ENCODE assay signal across 1 cellular context in the genomic region with DNA sequence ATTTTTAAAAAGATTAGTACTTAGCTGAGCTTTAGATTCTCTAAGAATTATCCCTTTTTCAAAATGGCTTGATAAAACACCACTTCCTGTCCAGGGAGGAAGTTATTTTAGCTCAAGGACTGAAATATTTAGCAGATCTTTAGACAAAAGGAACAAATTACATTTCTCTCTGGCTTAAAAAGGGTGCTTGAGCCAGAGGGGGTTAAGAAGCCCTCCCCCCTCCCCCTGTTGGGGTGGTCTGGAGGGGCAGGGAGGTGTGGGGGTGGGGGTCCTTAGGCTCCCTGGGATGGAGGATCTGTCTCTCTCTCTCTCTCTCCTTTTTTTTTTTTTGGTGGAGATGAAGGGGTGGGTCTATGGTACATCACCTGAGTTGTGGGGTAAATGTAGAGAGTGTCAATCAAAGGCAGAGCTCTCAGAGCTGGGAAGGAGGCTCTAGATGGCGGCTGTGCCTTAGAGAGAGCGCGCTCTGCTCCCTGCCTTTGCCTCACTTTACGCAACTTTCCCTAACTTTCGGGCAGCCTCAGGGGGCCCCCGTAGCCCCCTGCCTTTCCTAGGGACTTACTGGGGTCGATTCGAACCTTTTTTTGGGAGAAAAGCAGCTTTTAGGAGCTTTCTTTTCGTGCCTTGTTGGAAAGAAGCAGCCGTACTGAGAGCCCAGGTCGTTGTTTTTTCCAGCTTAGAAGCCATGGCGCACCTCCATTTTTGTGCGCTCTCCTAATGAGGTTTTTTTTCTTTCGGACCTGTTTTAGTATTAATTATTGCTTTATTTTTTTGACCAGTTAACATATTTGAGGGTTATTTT.
TF ChIP-seq lines count a peak whose summit lies in the region.

TSS of gene CHD2 (plus strand) at position 415 of the 802 bp plus-strand sequence. CDS start 914 bp downstream, outside the sequence.

TF ChIP-seq in K562, 482 proteins besides CTCF, POLR2A, EP300 and RAD21 (continued from another document and continues in another):
- TF ChIP-seq, protein P1, sequence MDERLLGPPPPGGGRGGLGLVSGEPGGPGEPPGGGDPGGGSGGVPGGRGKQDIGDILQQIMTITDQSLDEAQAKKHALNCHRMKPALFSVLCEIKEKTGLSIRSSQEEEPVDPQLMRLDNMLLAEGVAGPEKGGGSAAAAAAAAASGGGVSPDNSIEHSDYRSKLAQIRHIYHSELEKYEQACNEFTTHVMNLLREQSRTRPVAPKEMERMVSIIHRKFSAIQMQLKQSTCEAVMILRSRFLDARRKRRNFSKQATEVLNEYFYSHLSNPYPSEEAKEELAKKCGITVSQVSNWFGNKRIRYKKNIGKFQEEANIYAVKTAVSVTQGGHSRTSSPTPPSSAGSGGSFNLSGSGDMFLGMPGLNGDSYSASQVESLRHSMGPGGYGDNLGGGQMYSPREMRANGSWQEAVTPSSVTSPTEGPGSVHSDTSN (CRISPR knock-in tag; IDR thresholded peaks at IDR 0.05; ENCODE audit: low read depth), result peak; percentile 91
- TF ChIP-seq, protein P1 (tag; conservative IDR thresholded peaks at IDR 0.05; ENCODE audit: low read depth), result peak; percentile 94
- TF ChIP-seq PHB2 (IDR thresholded peaks at IDR 0.05; ENCODE audit: low read depth) (0 out of 2 replicates have a peak, but pooled peaks have one; percentile 33), TFAP4 (CRISPR knock-in tag; IDR thresholded peaks at IDR 0.05; ENCODE audit: borderline replicate concordance) (peak; percentile 50), GTF2A2 (tag; IDR thresholded peaks at IDR 0.05) (peak; percentile 77; the same call in 1 of the 2 replicates), PRDM10 (IDR thresholded peaks at IDR 0.05; ENCODE audit: partially characterized antibody) (peak; percentile 32), BCOR (IDR thresholded peaks at IDR 0.05) (0 out of 2 replicates have a peak, but pooled peaks have one; percentile 22), SRSF7 (optimal IDR thresholded peaks at IDR 0.05; ENCODE audit: low read depth, low read length) (no peak), POLR2G (IDR thresholded peaks at IDR 0.05; ENCODE audit: low read depth, low read length) (peak; percentile 84), ZNF785 (CRISPR knock-in tag; IDR thresholded peaks at IDR 0.05) (no peak), KLF6 (CRISPR knock-in tag; IDR thresholded peaks at IDR 0.05; ENCODE audit: borderline replicate concordance) (no peak), POLR2H (tag; IDR thresholded peaks at IDR 0.05; ENCODE audit: low read depth) (peak; percentile 93), TAF7 (tag; IDR thresholded peaks at IDR 0.05) (peak; percentile 91), ZNF589 (CRISPR knock-in tag; IDR thresholded peaks at IDR 0.05; ENCODE audit: low read depth) (0 out of 2 replicates have a peak, but pooled peaks have one; percentile 17), CHD1 (IDR thresholded peaks at IDR 0.05; ENCODE audit: low read length) (peak; percentile 94), HCFC1 (IDR thresholded peaks at IDR 0.05; ENCODE audit: low read depth, low read length) (0 out of 2 replicates have a peak, but pooled peaks have one; percentile 23), NFIC (IDR thresholded peaks at IDR 0.05) (peak; percentile 42; the same call in 1 of the 2 replicates), PREB (CRISPR knock-in tag; IDR thresholded peaks at IDR 0.05) (no peak)
- TF ChIP-seq, protein P2, sequence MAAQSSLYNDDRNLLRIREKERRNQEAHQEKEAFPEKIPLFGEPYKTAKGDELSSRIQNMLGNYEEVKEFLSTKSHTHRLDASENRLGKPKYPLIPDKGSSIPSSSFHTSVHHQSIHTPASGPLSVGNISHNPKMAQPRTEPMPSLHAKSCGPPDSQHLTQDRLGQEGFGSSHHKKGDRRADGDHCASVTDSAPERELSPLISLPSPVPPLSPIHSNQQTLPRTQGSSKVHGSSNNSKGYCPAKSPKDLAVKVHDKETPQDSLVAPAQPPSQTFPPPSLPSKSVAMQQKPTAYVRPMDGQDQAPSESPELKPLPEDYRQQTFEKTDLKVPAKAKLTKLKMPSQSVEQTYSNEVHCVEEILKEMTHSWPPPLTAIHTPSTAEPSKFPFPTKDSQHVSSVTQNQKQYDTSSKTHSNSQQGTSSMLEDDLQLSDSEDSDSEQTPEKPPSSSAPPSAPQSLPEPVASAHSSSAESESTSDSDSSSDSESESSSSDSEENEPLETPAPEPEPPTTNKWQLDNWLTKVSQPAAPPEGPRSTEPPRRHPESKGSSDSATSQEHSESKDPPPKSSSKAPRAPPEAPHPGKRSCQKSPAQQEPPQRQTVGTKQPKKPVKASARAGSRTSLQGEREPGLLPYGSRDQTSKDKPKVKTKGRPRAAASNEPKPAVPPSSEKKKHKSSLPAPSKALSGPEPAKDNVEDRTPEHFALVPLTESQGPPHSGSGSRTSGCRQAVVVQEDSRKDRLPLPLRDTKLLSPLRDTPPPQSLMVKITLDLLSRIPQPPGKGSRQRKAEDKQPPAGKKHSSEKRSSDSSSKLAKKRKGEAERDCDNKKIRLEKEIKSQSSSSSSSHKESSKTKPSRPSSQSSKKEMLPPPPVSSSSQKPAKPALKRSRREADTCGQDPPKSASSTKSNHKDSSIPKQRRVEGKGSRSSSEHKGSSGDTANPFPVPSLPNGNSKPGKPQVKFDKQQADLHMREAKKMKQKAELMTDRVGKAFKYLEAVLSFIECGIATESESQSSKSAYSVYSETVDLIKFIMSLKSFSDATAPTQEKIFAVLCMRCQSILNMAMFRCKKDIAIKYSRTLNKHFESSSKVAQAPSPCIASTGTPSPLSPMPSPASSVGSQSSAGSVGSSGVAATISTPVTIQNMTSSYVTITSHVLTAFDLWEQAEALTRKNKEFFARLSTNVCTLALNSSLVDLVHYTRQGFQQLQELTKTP (IDR thresholded peaks at IDR 0.05; ENCODE audit: low read depth in 1 of 2, partially characterized antibody in 2 of 2), result peak; percentile 85 to 93
- TF ChIP-seq, protein P3, sequence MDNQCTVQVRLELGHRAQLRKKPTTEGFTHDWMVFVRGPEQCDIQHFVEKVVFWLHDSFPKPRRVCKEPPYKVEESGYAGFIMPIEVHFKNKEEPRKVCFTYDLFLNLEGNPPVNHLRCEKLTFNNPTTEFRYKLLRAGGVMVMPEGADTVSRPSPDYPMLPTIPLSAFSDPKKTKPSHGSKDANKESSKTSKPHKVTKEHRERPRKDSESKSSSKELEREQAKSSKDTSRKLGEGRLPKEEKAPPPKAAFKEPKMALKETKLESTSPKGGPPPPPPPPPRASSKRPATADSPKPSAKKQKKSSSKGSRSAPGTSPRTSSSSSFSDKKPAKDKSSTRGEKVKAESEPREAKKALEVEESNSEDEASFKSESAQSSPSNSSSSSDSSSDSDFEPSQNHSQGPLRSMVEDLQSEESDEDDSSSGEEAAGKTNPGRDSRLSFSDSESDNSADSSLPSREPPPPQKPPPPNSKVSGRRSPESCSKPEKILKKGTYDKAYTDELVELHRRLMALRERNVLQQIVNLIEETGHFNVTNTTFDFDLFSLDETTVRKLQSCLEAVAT (IDR thresholded peaks at IDR 0.05), result peak; percentile 98
- TF ChIP-seq, protein P4, sequence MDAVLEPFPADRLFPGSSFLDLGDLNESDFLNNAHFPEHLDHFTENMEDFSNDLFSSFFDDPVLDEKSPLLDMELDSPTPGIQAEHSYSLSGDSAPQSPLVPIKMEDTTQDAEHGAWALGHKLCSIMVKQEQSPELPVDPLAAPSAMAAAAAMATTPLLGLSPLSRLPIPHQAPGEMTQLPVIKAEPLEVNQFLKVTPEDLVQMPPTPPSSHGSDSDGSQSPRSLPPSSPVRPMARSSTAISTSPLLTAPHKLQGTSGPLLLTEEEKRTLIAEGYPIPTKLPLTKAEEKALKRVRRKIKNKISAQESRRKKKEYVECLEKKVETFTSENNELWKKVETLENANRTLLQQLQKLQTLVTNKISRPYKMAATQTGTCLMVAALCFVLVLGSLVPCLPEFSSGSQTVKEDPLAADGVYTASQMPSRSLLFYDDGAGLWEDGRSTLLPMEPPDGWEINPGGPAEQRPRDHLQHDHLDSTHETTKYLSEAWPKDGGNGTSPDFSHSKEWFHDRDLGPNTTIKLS (IDR thresholded peaks at IDR 0.05; ENCODE audit: borderline replicate concordance, low read depth), result 0 out of 2 replicates have a peak, but pooled peaks have one; percentile 48
